12 cellular contexts compared by ENCODE assay signal in the genomic region with DNA sequence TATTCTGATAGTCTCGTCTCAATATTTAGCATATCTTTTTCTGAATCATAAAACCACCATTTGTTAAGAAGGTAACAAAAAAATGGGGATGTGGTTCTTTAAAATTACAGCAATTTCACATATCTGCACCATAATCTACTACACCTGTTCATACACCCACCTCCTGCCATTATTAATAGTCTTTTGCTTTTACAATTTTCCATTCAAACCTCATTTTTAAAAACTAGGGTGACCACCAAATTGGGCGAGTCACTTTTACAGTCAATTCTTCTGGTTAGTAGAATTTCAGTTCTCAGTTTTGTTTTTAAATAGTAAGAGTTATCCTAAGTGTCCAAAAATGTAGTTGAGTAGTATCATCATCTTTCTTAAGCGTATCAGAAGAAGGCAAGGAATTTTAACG. TPM values are rescaled to one million over a fixed set of nuclear protein-coding genes. Genes with fewer than 3 reads are reported as not detected.
DNase-seq lines count a peak whose midpoint lies in the region; ATAC-seq and TF ChIP-seq lines count a peak whose summit lies in the region.
"Had no signal": no experiment of that assay in that cellular context is flagged by ENCODE, and none has a peak within 500 bp of the region (broad histone marks: within the 10 kb centered on the region; RNA-seq: fewer than 3 reads in every experiment).

No MANE protein-coding gene starts in this region.

- H3K4me3 ChIP-seq in right cardiac atrium (ENCODE audit: low read length) = no peak overlapping the region
- H3K4me3 ChIP-seq: HAP-1, thyroid gland had no signal

- no peak overlapping the region for H3K4me3 Mint-ChIP-seq in activated CD8-positive, alpha-beta T cell treated with anti-CD3 and anti-CD28 coated beads for 36 hours
- H3K4me3 Mint-ChIP-seq in activated CD8-positive, alpha-beta T cell treated with anti-CD3 and anti-CD28 coated beads, Interleukin-2, amount 10 ng/mL, durations not matched to agents 7 days and 5 days = no peak overlapping the region
- peak overlapping the region in 1 of 2 donors; percentile 20 for H3K4me3 Mint-ChIP-seq in stimulated activated naive CD8-positive, alpha-beta T cell treated with anti-CD3 and anti-CD28 coated beads, Interleukin-15, amount 100 ng/mL, for 72 hours
- H3K4me3 Mint-ChIP-seq: CD4-positive, alpha-beta memory T cell had no signal

- ATAC-seq in activated CD8-positive, alpha-beta T cell treated with anti-CD3 and anti-CD28 coated beads for 36 hours = peak; percentile 37
- ATAC-seq in activated CD8-positive, alpha-beta T cell treated with anti-CD3 and anti-CD28 coated beads, Interleukin-2, amount 10 ng/mL, durations not matched to agents 7 days and 5 days = no peak
- ATAC-seq in GM21786 (IDR thresholded peaks at IDR 0.05; ENCODE audit: unreplicated experiment) (peak; percentile 47), HG03439 (IDR thresholded peaks at IDR 0.05; ENCODE audit: unreplicated experiment) (peak; percentile 62), right cardiac atrium (no peak)
- peak; percentile 71 for ATAC-seq in stimulated activated naive CD8-positive, alpha-beta T cell treated with anti-CD3 and anti-CD28 coated beads, Interleukin-15, amount 100 ng/mL, for 72 hours

- H3K4me1 Mint-ChIP-seq in activated CD8-positive, alpha-beta T cell treated with anti-CD3 and anti-CD28 coated beads for 36 hours (ENCODE audit: low read depth) = peaks cover 14% of the 10 kb centered on the region
- H3K4me1 Mint-ChIP-seq in activated CD8-positive, alpha-beta T cell treated with anti-CD3 and anti-CD28 coated beads, Interleukin-2, amount 10 ng/mL, durations not matched to agents 7 days and 5 days (ENCODE audit: low read depth) = no peaks in the 10 kb centered on the region
- peaks cover 18% of the 10 kb centered on the region for H3K4me1 Mint-ChIP-seq in stimulated activated naive CD8-positive, alpha-beta T cell treated with anti-CD3 and anti-CD28 coated beads, Interleukin-15, amount 100 ng/mL, for 72 hours

- no peaks in the 10 kb centered on the region for H3K9me3 ChIP-seq in right cardiac atrium (ENCODE audit: control insufficient read depth, low read length)
- H3K9me3 ChIP-seq: HAP-1, thyroid gland had no signal

- no peaks in the 10 kb centered on the region for H3K27me3 Mint-ChIP-seq in activated CD8-positive, alpha-beta T cell treated with anti-CD3 and anti-CD28 coated beads for 36 hours
- H3K27me3 Mint-ChIP-seq in activated CD8-positive, alpha-beta T cell treated with anti-CD3 and anti-CD28 coated beads, Interleukin-2, amount 10 ng/mL, durations not matched to agents 7 days and 5 days (ENCODE audit: low read depth) = peaks cover 4% of the 10 kb centered on the region
- H3K27me3 Mint-ChIP-seq in stimulated activated naive CD8-positive, alpha-beta T cell treated with anti-CD3 and anti-CD28 coated beads, Interleukin-15, amount 100 ng/mL, for 72 hours = no peaks in the 10 kb centered on the region

- intact Hi-C loops in activated CD8-positive, alpha-beta T cell treated with anti-CD3 and anti-CD28 coated beads for 36 hours (cut with micrococcal nuclease) = loop anchor here (10.0 kb wide), 1 partner anchor 110 kb away; no protein-coding TSS in a partner anchor
- intact Hi-C loops in right cardiac atrium (cut with DNase I) = no loop called here

- no peak for TF ChIP-seq CTCF in activated CD8-positive, alpha-beta T cell treated with anti-CD3 and anti-CD28 coated beads for 36 hours (IDR thresholded peaks at IDR 0.05)

- no peaks in the 10 kb centered on the region for H3K4me1 ChIP-seq in right cardiac atrium (ENCODE audit: control insufficient read depth, insufficient read depth, low read length)
- H3K4me1 ChIP-seq: HAP-1 had no signal

- no peaks in the 10 kb centered on the region for H3K36me3 Mint-ChIP-seq in activated CD8-positive, alpha-beta T cell treated with anti-CD3 and anti-CD28 coated beads for 36 hours (ENCODE audit: low read depth)
- H3K36me3 Mint-ChIP-seq in activated CD8-positive, alpha-beta T cell treated with anti-CD3 and anti-CD28 coated beads, Interleukin-2, amount 10 ng/mL, durations not matched to agents 7 days and 5 days (ENCODE audit: low read depth) = no peaks in the 10 kb centered on the region
- H3K36me3 Mint-ChIP-seq: CD4-positive, alpha-beta memory T cell had no signal

- H3K27me3 ChIP-seq in right cardiac atrium (ENCODE audit: control insufficient read depth, insufficient read depth) = no peaks in the 10 kb centered on the region
- H3K27me3 ChIP-seq: thyroid gland had no signal

- no peak for DNase-seq in activated CD8-positive, alpha-beta T cell treated with anti-CD3 and anti-CD28 coated beads for 36 hours
- no peak for DNase-seq in activated CD8-positive, alpha-beta T cell treated with anti-CD3 and anti-CD28 coated beads, Interleukin-2, amount 10 ng/mL, durations not matched to agents 7 days and 5 days
- DNase-seq in stimulated activated naive CD8-positive, alpha-beta T cell treated with anti-CD3 and anti-CD28 coated beads, Interleukin-15, amount 100 ng/mL, for 72 hours = no peak
- DNase-seq in right cardiac atrium = no peak
- no peak for DNase-seq in NCI-H1048 (lab: John Stamatoyannopoulos, UW)
- DNase-seq in NCI-H524 (lab: John Stamatoyannopoulos, UW) = no peak
- DNase-seq: activated CD4-positive, alpha-beta T cell treated with anti-CD3 and anti-CD28 coated beads, Interleukin-2, amount 50 U/mL, for 4 hours; CD4-positive, alpha-beta memory T cell; thyroid gland had no signal

- POLR2A ChIA-PET in activated CD8-positive, alpha-beta T cell treated with anti-CD3 and anti-CD28 coated beads for 36 hours (lab: Charles Lee) = no interaction called here
- POLR2A ChIA-PET in activated CD8-positive, alpha-beta T cell treated with anti-CD3 and anti-CD28 coated beads, Interleukin-2, amount 10 ng/mL, durations not matched to agents 7 days and 5 days (lab: Charles Lee) = no interaction called here

- 96% methylated on average over 4 of the region's 4 CpGs for WGBS in right cardiac atrium

- H3K9me3 Mint-ChIP-seq in activated CD8-positive, alpha-beta T cell treated with anti-CD3 and anti-CD28 coated beads for 36 hours = peaks cover 3% of the 10 kb centered on the region
- H3K9me3 Mint-ChIP-seq in activated CD8-positive, alpha-beta T cell treated with anti-CD3 and anti-CD28 coated beads, Interleukin-2, amount 10 ng/mL, durations not matched to agents 7 days and 5 days (ENCODE audit: insufficient read depth) = no peaks in the 10 kb centered on the region
- H3K9me3 Mint-ChIP-seq in stimulated activated naive CD8-positive, alpha-beta T cell treated with anti-CD3 and anti-CD28 coated beads, Interleukin-15, amount 100 ng/mL, for 72 hours = peaks cover 0 to 4% of the 10 kb centered on the region in 2 donors

- CTCF ChIA-PET in activated CD8-positive, alpha-beta T cell treated with anti-CD3 and anti-CD28 coated beads for 36 hours (lab: Charles Lee) = no interaction called here
- CTCF ChIA-PET in activated CD8-positive, alpha-beta T cell treated with anti-CD3 and anti-CD28 coated beads, Interleukin-2, amount 10 ng/mL, durations not matched to agents 7 days and 5 days (lab: Charles Lee) = no interaction called here

- no peak overlapping the region for H3K27ac ChIP-seq in right cardiac atrium (ENCODE audit: low read length)
- H3K27ac ChIP-seq: thyroid gland had no signal

- H3K27ac Mint-ChIP-seq in activated CD8-positive, alpha-beta T cell treated with anti-CD3 and anti-CD28 coated beads for 36 hours = no peak overlapping the region
- no peak overlapping the region for H3K27ac Mint-ChIP-seq in activated CD8-positive, alpha-beta T cell treated with anti-CD3 and anti-CD28 coated beads, Interleukin-2, amount 10 ng/mL, durations not matched to agents 7 days and 5 days
- no peak overlapping the region for H3K27ac Mint-ChIP-seq in stimulated activated naive CD8-positive, alpha-beta T cell treated with anti-CD3 and anti-CD28 coated beads, Interleukin-15, amount 100 ng/mL, for 72 hours
- H3K27ac Mint-ChIP-seq: CD4-positive, alpha-beta memory T cell had no signal

RNA-seq across cellular contexts. Expression of a gene that starts 48.4 kb away (rescaled TPM):
- total RNA-seq in activated CD8-positive, alpha-beta T cell treated with anti-CD3 and anti-CD28 coated beads for 36 hours = 1 to 10 TPM; 1.9 to 3.0 TPM
- total RNA-seq in activated CD8-positive, alpha-beta T cell treated with anti-CD3 and anti-CD28 coated beads, Interleukin-2, amount 10 ng/mL, durations not matched to agents 7 days and 5 days = 1 to 10 TPM; 2.2 to 3.9 TPM
- 10 to 100 TPM; 10.8 to 14.6 (median 11.6) TPM for total RNA-seq in right cardiac atrium
- polyA plus RNA-seq in right cardiac atrium = 7.4 TPM

Comparison
In these comparisons a context has a peak if more than half of its experiments do, and no peak if none do; other contexts are left out.
1. ATAC-seq: peak in activated CD8-positive, alpha-beta T cell treated with anti-CD3 and anti-CD28 coated beads for 36 hours (single experiment), GM21786 (single experiment), HG03439 (single experiment) and stimulated activated naive CD8-positive, alpha-beta T cell treated with anti-CD3 and anti-CD28 coated beads, Interleukin-15, amount 100 ng/mL, for 72 hours (single experiment); none in activated CD8-positive, alpha-beta T cell treated with anti-CD3 and anti-CD28 coated beads, Interleukin-2, amount 10 ng/mL, durations not matched to agents 7 days and 5 days (single experiment) and right cardiac atrium (0 of 2).